Comparison of ENCODE assay signal across 16 cellular contexts in genomic region chr5:180950291-180950949, GRCh38. TPM values are rescaled to one million over a fixed set of nuclear protein-coding genes. Genes with fewer than 3 reads are reported as not detected.
A peak's percentile ranks its signal among the peaks of the same experiment; 100 is the strongest.
DNase-seq lines count a peak whose midpoint lies in the region; ATAC-seq, FAIRE-seq and TF ChIP-seq lines count a peak whose summit lies in the region.
"Had no signal": no experiment of that assay in that cellular context is flagged by ENCODE, and none has a peak within 500 bp of the region (broad histone marks: within the 10 kb centered on the region; RNA-seq: fewer than 3 reads in every experiment).

No MANE protein-coding gene starts in this region.

- DNase-seq in H54 (ENCODE audit: insufficient read length, low spot score), result peak; percentile 48
- peak; percentile 91 for DNase-seq in PC-3
- DNase-seq in fibroblast of the aortic adventitia (ENCODE audit: low read depth), result peak; percentile 22
- DNase-seq in urothelium cell line (ENCODE audit: low spot score), result peak; percentile 51
- DNase-seq in pons (ENCODE audit: low spot score), result no peak
- DNase-seq: DMS 273 treated with DMSO at 0.1 percent for 48 hours, Kasumi-1, NCI-H1694, NCI-H446 treated with DMSO at 0.1 percent for 48 hours, NCI-H774, SJCRH30 had no signal

- H3K4me1 ChIP-seq in PC-3 (ENCODE audit: insufficient read depth, low read length), result peaks cover 13% of the 10 kb centered on the region
- H3K4me1 ChIP-seq: SJCRH30 had no signal

- TF ChIP-seq CTCF in PC-3 (conservative IDR thresholded peaks at IDR 0.05; ENCODE audit: low read depth, low read length) (no peak), fibroblast of the aortic adventitia (IDR thresholded peaks at IDR 0.05; ENCODE audit: insufficient read depth, low read length) (no peak)

- no peaks in the 10 kb centered on the region for H3K9me2 ChIP-seq in PC-3 (replicated peaks; ENCODE audit: low read length)

- POLR2A ChIA-PET in PC-3 (lab: Charles Lee; ENCODE audit: unreplicated experiment), result no interaction called here

- H3K36me3 ChIP-seq in PC-3 (ENCODE audit: low read depth, low read length), result no peaks in the 10 kb centered on the region
- H3K36me3 ChIP-seq: BLaER1 treated with 17β-estradiol and CSF1 and Interleukin-3, amounts not matched to agents 10 nM and 100 nM; SJCRH30 had no signal

- H4K20me1 ChIP-seq in PC-3 (ENCODE audit: low read length), result no peaks in the 10 kb centered on the region
- H4K20me1 ChIP-seq: BLaER1 treated with 17β-estradiol and CSF1 and Interleukin-3, amounts not matched to agents 10 nM and 100 nM had no signal

- peak overlapping the region; percentile 66 for H2AFZ ChIP-seq in PC-3 (ENCODE audit: low read length)

- no peaks in the 10 kb centered on the region for H3K9me3 ChIP-seq in PC-3 (ENCODE audit: low read length)
- H3K9me3 ChIP-seq: SJCRH30 had no signal

- no peak for TF ChIP-seq POLR2A in H54 (IDR thresholded peaks at IDR 0.05; ENCODE audit: low read depth, low read length)

- FAIRE-seq in H54 (lab: Jason Lieb, UNC), result no peak
- no peak for FAIRE-seq in urothelium cell line (lab: Jason Lieb, UNC)
- FAIRE-seq: GM12891 had no signal

- no TSS peak for BruUV-seq in PC-3 (replicated peaks; lab: Mats Ljungman, UMichigan)

- H3K4me3 ChIP-seq in PC-3 (ENCODE audit: low read length) (no peak overlapping the region), fibroblast of the aortic adventitia (ENCODE audit: low read depth, low read length) (no peak overlapping the region)
- H3K4me3 ChIP-seq: BLaER1 treated with 17β-estradiol and CSF1 and Interleukin-3, amounts not matched to agents 10 nM and 100 nM; SJCRH30 had no signal

- peak overlapping the region; percentile 42 for H3K27ac ChIP-seq in PC-3 (ENCODE audit: low read length)
- H3K27ac ChIP-seq: BLaER1 treated with 17β-estradiol and CSF1 and Interleukin-3, amounts not matched to agents 10 nM and 100 nM; SJCRH30 had no signal

- no peaks in the 10 kb centered on the region for H3K27me3 ChIP-seq in PC-3 (ENCODE audit: low read length)
- H3K27me3 ChIP-seq: BLaER1 treated with 17β-estradiol and CSF1 and Interleukin-3, amounts not matched to agents 10 nM and 100 nM; SJCRH30 had no signal

- ATAC-seq in PC-3, result peak; percentile 81
- ATAC-seq in HG02973 (IDR thresholded peaks at IDR 0.05; ENCODE audit: unreplicated experiment), result no peak
- ATAC-seq in HG03196 (IDR thresholded peaks at IDR 0.05; ENCODE audit: unreplicated experiment), result no peak

- intact Hi-C loops in PC-3 (cut with micrococcal nuclease), result no loop called here

- CTCF ChIA-PET in PC-3 (lab: Charles Lee), result no interaction called here

- no peaks in the 10 kb centered on the region for H3F3A ChIP-seq in PC-3 (ENCODE audit: low read length, unreplicated experiment)

- H3K4me2 ChIP-seq in PC-3 (ENCODE audit: low read length), result peak overlapping the region; percentile 32; the same call in 1 of the 2 replicates
- H3K4me2 ChIP-seq: BLaER1 treated with 17β-estradiol and CSF1 and Interleukin-3, amounts not matched to agents 10 nM and 100 nM had no signal

- H3K79me2 ChIP-seq in PC-3 (ENCODE audit: low read length), result no peaks in the 10 kb centered on the region

- H3K9ac ChIP-seq in PC-3 (ENCODE audit: low read length), result no peak overlapping the region
- H3K9ac ChIP-seq: BLaER1 treated with 17β-estradiol and CSF1 and Interleukin-3, amounts not matched to agents 10 nM and 100 nM had no signal

RNA-seq across cellular contexts. Expression of gene BTNL3, which starts 38.2 kb away (rescaled TPM):
- total RNA-seq in PC-3 (2014; rRNA removed) (not detected in 2 replicates), fibroblast of the aortic adventitia (ENCODE audit: low replicate concordance) (not detected in 2 replicates)
- total RNA-seq: SJCRH30; T-helper 2 cell treated with Interferon-gamma antibody and Interleukin-4, amounts not matched to agents 100 ng/mL and 5 ng/mL, for 36 hours had no signal

RNA-seq across cellular contexts. Expression of gene BTNL8, which starts 51.5 kb away (rescaled TPM):
- total RNA-seq in PC-3 (2014; rRNA removed), result 0.23 TPM in 1 of 2 replicates, not detected in the other
- total RNA-seq in fibroblast of the aortic adventitia (ENCODE audit: low replicate concordance), result not detected in 2 replicates
- total RNA-seq: SJCRH30; T-helper 2 cell treated with Interferon-gamma antibody and Interleukin-4, amounts not matched to agents 100 ng/mL and 5 ng/mL, for 36 hours had no signal
